12 cellular contexts compared by ENCODE assay signal in genomic region chr18:9595197-9595596, GRCh38. TPM values are rescaled to one million over a fixed set of nuclear protein-coding genes. Genes with fewer than 3 reads are reported as not detected.
DNase-seq lines count a peak whose midpoint lies in the region; ATAC-seq and TF ChIP-seq lines count a peak whose summit lies in the region.
"Had no signal": no experiment of that assay in that cellular context is flagged by ENCODE, and none has a peak within 500 bp of the region (broad histone marks: within the 10 kb centered on the region; RNA-seq: fewer than 3 reads in every experiment).

No MANE protein-coding gene starts in this region.

- in situ Hi-C loops in ACHN (cut with HindIII; ENCODE audit: low pct_ligation_motif_present, low pct_unique_long_range_greater_than_20kb, low sequenced_read_pairs): no loop called here

- ATAC-seq in GM19043 (IDR thresholded peaks at IDR 0.05; ENCODE audit: low read depth, unreplicated experiment) (peak; percentile 18), HG03159 (IDR thresholded peaks at IDR 0.05; ENCODE audit: unreplicated experiment) (peak; percentile 27), HG03045 (IDR thresholded peaks at IDR 0.05; ENCODE audit: unreplicated experiment) (no peak)

- no peak for TF ChIP-seq CTCF in osteocyte (IDR thresholded peaks at IDR 0.05)

- DNase-seq in dermis blood vessel endothelial cell (peak; percentile 64), osteocyte (ENCODE audit: extremely low spot score, unreplicated experiment) (no peak), ACHN (no peak), DMS79 treated with DMSO at 0.1 percent for 48 hours (lab: John Stamatoyannopoulos, UW) (no peak), COR-L47 (lab: John Stamatoyannopoulos, UW) (no peak)
- DNase-seq: effector memory CD4-positive, alpha-beta T cell; NCI-H1092 treated with DMSO at 0.1 percent for 48 hours; NK-92 treated with Interleukin-12 subunit alpha and Interleukin-12 subunit beta, amount 100 ng/mL, for 24 hours; T1000 had no signal

- H3K9me3 Mint-ChIP-seq in osteocyte (ENCODE audit: unreplicated experiment): peaks cover 9% of the 10 kb centered on the region

- H3K4me3 Mint-ChIP-seq in osteocyte (ENCODE audit: unreplicated experiment): no peak overlapping the region

- no peaks in the 10 kb centered on the region for H3K27me3 Mint-ChIP-seq in osteocyte (ENCODE audit: unreplicated experiment)

- peaks cover 32% of the 10 kb centered on the region for H3K4me1 Mint-ChIP-seq in osteocyte (ENCODE audit: unreplicated experiment)

- peak overlapping the region; percentile 80 for H3K27ac Mint-ChIP-seq in osteocyte (ENCODE audit: unreplicated experiment)

- H3K36me3 Mint-ChIP-seq in osteocyte (ENCODE audit: unreplicated experiment): peaks cover 27% of the 10 kb centered on the region

RNA-seq across cellular contexts. Expression of gene PPP4R1, which starts 19.2 kb away (rescaled TPM):
- total RNA-seq in dermis blood vessel endothelial cell: 180 and 193 TPM in 2 replicates
- total RNA-seq in osteocyte: 131 and 140 TPM in 2 replicates
